Comparison of ENCODE assay signal across 13 cellular contexts in the genomic region with DNA sequence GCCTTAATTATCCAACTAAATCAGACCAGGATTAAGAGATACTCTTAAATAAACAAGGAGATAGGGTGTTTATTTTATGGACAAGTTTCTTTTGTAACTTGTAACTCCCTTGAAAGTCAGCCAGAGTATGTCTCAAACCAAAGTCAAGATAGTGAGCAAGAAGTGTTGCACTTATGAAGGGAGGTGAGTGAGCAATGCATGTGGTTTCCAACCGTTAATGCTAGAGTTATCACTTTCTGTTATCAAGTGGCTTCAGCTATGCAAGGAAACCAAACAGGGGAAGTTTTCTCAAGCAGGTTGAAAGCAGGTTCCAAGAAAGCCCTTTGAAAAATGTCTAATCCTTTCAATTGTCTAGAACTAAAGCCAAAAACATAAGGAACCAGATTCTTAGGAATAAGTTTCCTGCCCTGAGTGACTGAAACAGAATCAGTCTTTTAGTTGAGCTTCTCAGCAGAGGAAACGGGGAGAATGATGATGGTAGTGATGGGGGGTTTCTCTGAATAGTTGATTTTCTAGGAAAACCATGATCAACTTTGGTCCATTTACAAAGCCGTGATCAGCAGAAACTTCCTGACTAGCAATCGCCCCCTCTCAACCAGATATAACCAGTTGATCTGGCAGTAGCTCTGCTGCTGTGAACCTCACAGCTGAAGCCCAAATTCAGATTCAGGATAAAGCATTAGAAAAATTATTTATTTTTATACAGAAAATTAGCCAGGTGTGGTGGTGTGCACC.
DNase-seq lines count a peak whose midpoint lies in the region; ATAC-seq and TF ChIP-seq lines count a peak whose summit lies in the region.
"Had no signal": no experiment of that assay in that cellular context is flagged by ENCODE, and none has a peak within 500 bp of the region (broad histone marks: within the 10 kb centered on the region; RNA-seq: fewer than 3 reads in every experiment).

No MANE protein-coding gene starts in this region.

- ATAC-seq in GM21360 (IDR thresholded peaks at IDR 0.05; ENCODE audit: unreplicated experiment) (peak; percentile 43), GM18870 (IDR thresholded peaks at IDR 0.05; ENCODE audit: unreplicated experiment) (no peak)
- ATAC-seq: heart right ventricle had no signal

- H3K79me2 ChIP-seq in fibroblast of lung (ENCODE audit: control insufficient read depth, insufficient read depth, low read length) = no peaks in the 10 kb centered on the region

- peaks cover 2% of the 10 kb centered on the region for H3K27me3 ChIP-seq in fibroblast of lung (ENCODE audit: control insufficient read depth, insufficient read depth, low read length)
- H3K27me3 ChIP-seq: BLaER1, heart right ventricle, sigmoid colon, vagina had no signal

- H3K4me1 ChIP-seq in fibroblast of lung (ENCODE audit: control insufficient read depth, extremely low read depth, insufficient read depth, low read length) = no peaks in the 10 kb centered on the region
- H3K4me1 ChIP-seq: BLaER1, heart right ventricle had no signal

- no peak overlapping the region for H3K9ac ChIP-seq in fibroblast of lung (ENCODE audit: insufficient read depth, low read length)
- H3K9ac ChIP-seq: BLaER1 had no signal

- H2AFZ ChIP-seq in fibroblast of lung (ENCODE audit: low read length) = no peak overlapping the region

- H3K36me3 ChIP-seq in fibroblast of lung (ENCODE audit: control insufficient read depth, insufficient read depth, low read length) = no peaks in the 10 kb centered on the region
- H3K36me3 ChIP-seq: BLaER1, heart right ventricle, sigmoid colon, vagina had no signal

- H3K4me3 ChIP-seq in NB4 (ENCODE audit: low read depth, low read length) (peak overlapping the region; percentile 47), fibroblast of lung (replicated peaks in 1 of 4; ENCODE audit: control extremely low read depth in 1 of 4, insufficient read depth in 1 of 4, low read depth in 3 of 4, low read length in 4 of 4) (no peak overlapping the region)
- H3K4me3 ChIP-seq: BLaER1, heart right ventricle, sigmoid colon, vagina had no signal

- H3K9me3 ChIP-seq in fibroblast of lung (ENCODE audit: control insufficient read depth, insufficient read depth, low read depth, low read length) = no peaks in the 10 kb centered on the region
- H3K9me3 ChIP-seq: BLaER1, heart right ventricle, sigmoid colon, vagina had no signal

- peak; percentile 22 for TF ChIP-seq POLR2A in NB4 (IDR thresholded peaks at IDR 0.05; ENCODE audit: extremely low read depth, insufficient read length)

- no peak overlapping the region for H3K27ac ChIP-seq in fibroblast of lung (ENCODE audit: insufficient read depth, low read length)
- H3K27ac ChIP-seq: BLaER1, heart right ventricle, sigmoid colon, vagina had no signal

- H3K4me2 ChIP-seq in fibroblast of lung (ENCODE audit: extremely low read depth, insufficient read depth, low read length) = no peak overlapping the region
- H3K4me2 ChIP-seq: BLaER1 had no signal

- DNase-seq in GDM1 (lab: John Stamatoyannopoulos, UW) = peak; percentile 60
- peak; percentile 95 for DNase-seq in NB4 (ENCODE audit: low read depth)
- peak; percentile 21 to 89 for DNase-seq in fibroblast of lung (ENCODE audit: low read depth in 2 of 2)
- DNase-seq in cerebellum (ENCODE audit: low spot score) = no peak
- no peak for DNase-seq in NAMALWA (ENCODE audit: low spot score)
- DNase-seq in activated effector memory CD4-positive, alpha-beta T cell treated with anti-CD3 and anti-CD28 coated beads, Interleukin-2, amount 50 U/mL, for 16 hours = no peak
- DNase-seq: heart right ventricle, NCI-H146, sigmoid colon had no signal

- H4K20me1 ChIP-seq in fibroblast of lung (ENCODE audit: control insufficient read depth, extremely low read depth, insufficient read depth, low read length) = no peaks in the 10 kb centered on the region
- H4K20me1 ChIP-seq: BLaER1 had no signal

- TF ChIP-seq CTCF in NB4 (IDR thresholded peaks at IDR 0.05; ENCODE audit: low read depth, low read length) (no peak), fibroblast of lung (conservative IDR thresholded peaks at IDR 0.05 in 1 of 2, IDR thresholded peaks at IDR 0.05 in 1 of 2; ENCODE audit: low read depth in 1 of 2, low read length in 2 of 2) (no peak)

Comparison
In these comparisons a context has a peak if more than half of its experiments do, and no peak if none do; other contexts are left out.
1. DNase-seq: peak in GDM1 (single experiment), NB4 (single experiment) and fibroblast of lung (2 of 2); none in cerebellum (single experiment), NAMALWA (single experiment) and activated effector memory CD4-positive, alpha-beta T cell treated with anti-CD3 and anti-CD28 coated beads, Interleukin-2, amount 50 U/mL, for 16 hours (single experiment).